In genomic region chr17:63840591-63841349, GRCh38 we compare ENCODE assay signal across 1 cellular context.
TF ChIP-seq lines count a peak whose summit lies in the region.

No MANE protein-coding gene starts in this region.

TF ChIP-seq in HepG2, 621 proteins besides CTCF, POLR2A, EP300 and RAD21 (continued from another document and continues in another):
- TF ChIP-seq DMTF1 (CRISPR knock-in tag; IDR thresholded peaks at IDR 0.05) = no peak; the same call in 1 of the 2 replicates
- peak; percentile 31; the same call in 1 of the 2 replicates for TF ChIP-seq UBTF (CRISPR knock-in tag; IDR thresholded peaks at IDR 0.05)
- TF ChIP-seq, protein P1, sequence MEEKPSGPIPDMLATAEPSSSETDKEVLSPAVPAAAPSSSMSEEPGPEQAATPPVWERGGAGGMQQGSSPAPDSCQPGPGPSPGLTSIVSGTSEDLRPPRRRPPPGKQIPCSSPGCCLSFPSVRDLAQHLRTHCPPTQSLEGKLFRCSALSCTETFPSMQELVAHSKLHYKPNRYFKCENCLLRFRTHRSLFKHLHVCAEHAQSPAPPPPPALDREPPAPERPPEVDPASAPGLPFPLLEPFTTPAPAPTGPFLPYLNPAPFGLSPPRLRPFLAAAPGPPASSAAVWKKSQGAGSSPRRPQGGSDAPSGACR (CRISPR knock-in tag; IDR thresholded peaks at IDR 0.05) = 0 out of 2 replicates have a peak, but pooled peaks have one; percentile 11
- no peak for TF ChIP-seq ZBTB34 (CRISPR knock-in tag; IDR thresholded peaks at IDR 0.05)
- no peak for TF ChIP-seq RAD51 (IDR thresholded peaks at IDR 0.05; ENCODE audit: borderline replicate concordance)
- no peak for TF ChIP-seq ZNF20 (CRISPR knock-in tag; IDR thresholded peaks at IDR 0.05)
- peak; percentile 36; the same call in 1 of the 2 replicates for TF ChIP-seq ZMAT3 (CRISPR knock-in tag; conservative IDR thresholded peaks at IDR 0.05)
- TF ChIP-seq MEF2D (CRISPR knock-in tag; IDR thresholded peaks at IDR 0.05) = peak; percentile 56; the same call in 1 of the 2 replicates
- 0 out of 2 replicates have a peak, but pooled peaks have one; percentile 13 for TF ChIP-seq ZNF556 (CRISPR knock-in tag; IDR thresholded peaks at IDR 0.05; ENCODE audit: borderline replicate concordance)
- TF ChIP-seq PHF8 (CRISPR knock-in tag; IDR thresholded peaks at IDR 0.05) = 0 out of 2 replicates have a peak, but pooled peaks have one; percentile 14
- TF ChIP-seq, protein P2, sequence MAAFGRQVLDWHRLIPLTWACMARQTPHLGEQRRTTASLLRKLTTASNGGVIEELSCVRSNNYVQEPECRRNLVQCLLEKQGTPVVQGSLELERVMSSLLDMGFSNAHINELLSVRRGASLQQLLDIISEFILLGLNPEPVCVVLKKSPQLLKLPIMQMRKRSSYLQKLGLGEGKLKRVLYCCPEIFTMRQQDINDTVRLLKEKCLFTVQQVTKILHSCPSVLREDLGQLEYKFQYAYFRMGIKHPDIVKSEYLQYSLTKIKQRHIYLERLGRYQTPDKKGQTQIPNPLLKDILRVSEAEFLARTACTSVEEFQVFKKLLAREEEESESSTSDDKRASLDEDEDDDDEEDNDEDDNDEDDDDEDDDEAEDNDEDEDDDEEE (CRISPR knock-in tag; IDR thresholded peaks at IDR 0.05) = peak; percentile 28; the same call in 1 of the 2 replicates
- TF ChIP-seq PRDM10 (CRISPR knock-in tag; IDR thresholded peaks at IDR 0.05; ENCODE audit: low read depth) = no peak
- no peak; the same call in 1 of the 2 replicates for TF ChIP-seq ZNF383 (CRISPR knock-in tag; IDR thresholded peaks at IDR 0.05; ENCODE audit: borderline replicate concordance)
- 0 out of 2 replicates have a peak, but pooled peaks have one; percentile 8 for TF ChIP-seq ZNF678 (CRISPR knock-in tag; IDR thresholded peaks at IDR 0.05)
- TF ChIP-seq, protein P3, sequence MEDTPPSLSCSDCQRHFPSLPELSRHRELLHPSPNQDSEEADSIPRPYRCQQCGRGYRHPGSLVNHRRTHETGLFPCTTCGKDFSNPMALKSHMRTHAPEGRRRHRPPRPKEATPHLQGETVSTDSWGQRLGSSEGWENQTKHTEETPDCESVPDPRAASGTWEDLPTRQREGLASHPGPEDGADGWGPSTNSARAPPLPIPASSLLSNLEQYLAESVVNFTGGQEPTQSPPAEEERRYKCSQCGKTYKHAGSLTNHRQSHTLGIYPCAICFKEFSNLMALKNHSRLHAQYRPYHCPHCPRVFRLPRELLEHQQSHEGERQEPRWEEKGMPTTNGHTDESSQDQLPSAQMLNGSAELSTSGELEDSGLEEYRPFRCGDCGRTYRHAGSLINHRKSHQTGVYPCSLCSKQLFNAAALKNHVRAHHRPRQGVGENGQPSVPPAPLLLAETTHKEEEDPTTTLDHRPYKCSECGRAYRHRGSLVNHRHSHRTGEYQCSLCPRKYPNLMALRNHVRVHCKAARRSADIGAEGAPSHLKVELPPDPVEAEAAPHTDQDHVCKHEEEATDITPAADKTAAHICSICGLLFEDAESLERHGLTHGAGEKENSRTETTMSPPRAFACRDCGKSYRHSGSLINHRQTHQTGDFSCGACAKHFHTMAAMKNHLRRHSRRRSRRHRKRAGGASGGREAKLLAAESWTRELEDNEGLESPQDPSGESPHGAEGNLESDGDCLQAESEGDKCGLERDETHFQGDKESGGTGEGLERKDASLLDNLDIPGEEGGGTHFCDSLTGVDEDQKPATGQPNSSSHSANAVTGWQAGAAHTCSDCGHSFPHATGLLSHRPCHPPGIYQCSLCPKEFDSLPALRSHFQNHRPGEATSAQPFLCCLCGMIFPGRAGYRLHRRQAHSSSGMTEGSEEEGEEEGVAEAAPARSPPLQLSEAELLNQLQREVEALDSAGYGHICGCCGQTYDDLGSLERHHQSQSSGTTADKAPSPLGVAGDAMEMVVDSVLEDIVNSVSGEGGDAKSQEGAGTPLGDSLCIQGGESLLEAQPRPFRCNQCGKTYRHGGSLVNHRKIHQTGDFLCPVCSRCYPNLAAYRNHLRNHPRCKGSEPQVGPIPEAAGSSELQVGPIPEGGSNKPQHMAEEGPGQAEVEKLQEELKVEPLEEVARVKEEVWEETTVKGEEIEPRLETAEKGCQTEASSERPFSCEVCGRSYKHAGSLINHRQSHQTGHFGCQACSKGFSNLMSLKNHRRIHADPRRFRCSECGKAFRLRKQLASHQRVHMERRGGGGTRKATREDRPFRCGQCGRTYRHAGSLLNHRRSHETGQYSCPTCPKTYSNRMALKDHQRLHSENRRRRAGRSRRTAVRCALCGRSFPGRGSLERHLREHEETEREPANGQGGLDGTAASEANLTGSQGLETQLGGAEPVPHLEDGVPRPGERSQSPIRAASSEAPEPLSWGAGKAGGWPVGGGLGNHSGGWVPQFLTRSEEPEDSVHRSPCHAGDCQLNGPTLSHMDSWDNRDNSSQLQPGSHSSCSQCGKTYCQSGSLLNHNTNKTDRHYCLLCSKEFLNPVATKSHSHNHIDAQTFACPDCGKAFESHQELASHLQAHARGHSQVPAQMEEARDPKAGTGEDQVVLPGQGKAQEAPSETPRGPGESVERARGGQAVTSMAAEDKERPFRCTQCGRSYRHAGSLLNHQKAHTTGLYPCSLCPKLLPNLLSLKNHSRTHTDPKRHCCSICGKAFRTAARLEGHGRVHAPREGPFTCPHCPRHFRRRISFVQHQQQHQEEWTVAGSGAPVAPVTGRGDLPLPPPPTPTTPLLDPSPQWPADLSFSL (CRISPR knock-in tag; IDR thresholded peaks at IDR 0.05) = peak; percentile 51; the same call in 1 of the 2 replicates
- TF ChIP-seq HMGXB4 (CRISPR knock-in tag; IDR thresholded peaks at IDR 0.05; ENCODE audit: borderline replicate concordance in 1 of 2, low read depth in 1 of 2) = peak; percentile 9 to 53; a peak in 1 of 4 replicates
- TF ChIP-seq CC2D1A (CRISPR knock-in tag; IDR thresholded peaks at IDR 0.05) = peak; percentile 66; the same call in 1 of the 2 replicates
- peak; percentile 58; the same call in 1 of the 2 replicates for TF ChIP-seq HNF1B (CRISPR knock-in tag; IDR thresholded peaks at IDR 0.05)
- no peak for TF ChIP-seq KLF6 (CRISPR knock-in tag; IDR thresholded peaks at IDR 0.05)
- no peak for TF ChIP-seq MAFK (conservative IDR thresholded peaks at IDR 0.05 in 1 of 2, IDR thresholded peaks at IDR 0.05 in 1 of 2; ENCODE audit: low read length in 2 of 2)
- peak; percentile 54; the same call in 1 of the 2 replicates for TF ChIP-seq SPEN (CRISPR knock-in tag; IDR thresholded peaks at IDR 0.05; ENCODE audit: low read depth)
- TF ChIP-seq ZNF768 (CRISPR knock-in tag; IDR thresholded peaks at IDR 0.05) = peak; percentile 45; the same call in 1 of the 2 replicates
- TF ChIP-seq, protein P4, sequence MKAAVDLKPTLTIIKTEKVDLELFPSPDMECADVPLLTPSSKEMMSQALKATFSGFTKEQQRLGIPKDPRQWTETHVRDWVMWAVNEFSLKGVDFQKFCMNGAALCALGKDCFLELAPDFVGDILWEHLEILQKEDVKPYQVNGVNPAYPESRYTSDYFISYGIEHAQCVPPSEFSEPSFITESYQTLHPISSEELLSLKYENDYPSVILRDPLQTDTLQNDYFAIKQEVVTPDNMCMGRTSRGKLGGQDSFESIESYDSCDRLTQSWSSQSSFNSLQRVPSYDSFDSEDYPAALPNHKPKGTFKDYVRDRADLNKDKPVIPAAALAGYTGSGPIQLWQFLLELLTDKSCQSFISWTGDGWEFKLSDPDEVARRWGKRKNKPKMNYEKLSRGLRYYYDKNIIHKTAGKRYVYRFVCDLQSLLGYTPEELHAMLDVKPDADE (CRISPR knock-in tag; IDR thresholded peaks at IDR 0.05) = no peak
- TF ChIP-seq TBX2 (CRISPR knock-in tag; IDR thresholded peaks at IDR 0.05; ENCODE audit: borderline replicate concordance) = peak; percentile 60
- no peak for TF ChIP-seq PREB (CRISPR knock-in tag; IDR thresholded peaks at IDR 0.05)
